Comparison of ENCODE assay signal across 27 cellular contexts in genomic region chr3:4823385-4823784, GRCh38.
A peak's percentile ranks its signal among the peaks of the same experiment; 100 is the strongest.
DNase-seq lines count a peak whose midpoint lies in the region; ATAC-seq, FAIRE-seq and TF ChIP-seq lines count a peak whose summit lies in the region.
"Had no signal": no experiment of that assay in that cellular context is flagged by ENCODE, and none has a peak within 500 bp of the region (broad histone marks: within the 10 kb centered on the region; RNA-seq: fewer than 3 reads in every experiment).

No MANE protein-coding gene starts in this region.

- H3K27me3 ChIP-seq in GM12878 (replicated peaks in 1 of 2; ENCODE audit: control insufficient read depth in 2 of 2, insufficient read depth in 2 of 2, low read length in 1 of 2): no peaks in the 10 kb centered on the region
- H3K27me3 ChIP-seq: BE2C, cardiac muscle cell, MG63, SJCRH30 had no signal

- SMC1A ChIA-PET in GM12878 (lab: Charles Lee; ENCODE audit: uncharacterized antibody, unreplicated experiment): interaction anchor here (0.5 to 5.9 kb wide), 4 partner anchors 26 to 154 kb away, joined by 3 to 48 read pairs (median 8); no protein-coding TSS in a partner anchor

- no peaks in the 10 kb centered on the region for H3K79me2 ChIP-seq in GM12878 (ENCODE audit: control insufficient read depth, insufficient read depth, low read length)

- H3K4me3 ChIP-seq in GM12878: no peak overlapping the region
- H3K4me3 ChIP-seq: A549, cardiac muscle cell, MG63, PC-9, SJCRH30 had no signal

- H3K9me3 ChIP-seq in KOPT-K1 (ENCODE audit: insufficient read depth, low read length, poor library complexity, severe bottlenecking) (no peaks in the 10 kb centered on the region), GM12878 (replicated peaks; ENCODE audit: control insufficient read depth, insufficient read depth, low read length) (no peaks in the 10 kb centered on the region; the same call in 2 of the 3 replicates)
- H3K9me3 ChIP-seq: BE2C, MG63, SJCRH30 had no signal

- FAIRE-seq in GM12878 (lab: Jason Lieb, UNC): no peak
- FAIRE-seq: A549, endothelial cell of umbilical vein, small intestine had no signal

- POLR2A ChIA-PET in activated CD4-positive, alpha-beta T cell treated with anti-CD3 and anti-CD28 coated beads, Interleukin-2, amount 10 ng/mL, durations not matched to agents 7 days and 5 days (lab: Charles Lee): no interaction called here
- POLR2A ChIA-PET in GM12878 (lab: Charles Lee) (interaction anchor here (0.6 kb wide), 1 partner anchor 263 kb away, joined by 3 read pairs; no protein-coding TSS in a partner anchor), MCF 10A (lab: Yijun Ruan, JAX) (no interaction called here)

- peaks cover 87% of the 10 kb centered on the region for H3K4me1 Mint-ChIP-seq in activated CD4-positive, alpha-beta T cell treated with anti-CD3 and anti-CD28 coated beads, Interleukin-2, amount 10 ng/mL, durations not matched to agents 7 days and 5 days
- peaks cover 90% of the 10 kb centered on the region for H3K4me1 Mint-ChIP-seq in stimulated activated effector memory CD8-positive, alpha-beta T cell treated with anti-CD3 and anti-CD28 coated beads, Interleukin-12 subunit alpha, Interleukin-12 subunit beta, amount 100 ng/mL, for 72 hours
- H3K4me1 Mint-ChIP-seq in MCF 10A (ENCODE audit: insufficient read depth, unreplicated experiment): peaks cover 51% of the 10 kb centered on the region

- no peaks in the 10 kb centered on the region for H3K27me3 Mint-ChIP-seq in activated CD4-positive, alpha-beta T cell treated with anti-CD3 and anti-CD28 coated beads, Interleukin-2, amount 10 ng/mL, durations not matched to agents 7 days and 5 days
- no peaks in the 10 kb centered on the region for H3K27me3 Mint-ChIP-seq in MCF 10A (ENCODE audit: insufficient read depth, unreplicated experiment)
- H3K27me3 Mint-ChIP-seq: memory B cell had no signal

- TSS peak; percentile 7 for BruUV-seq in GM12878 (replicated peaks; lab: Mats Ljungman, UMichigan)
- BruUV-seq in MCF 10A (replicated peaks; lab: Mats Ljungman, UMichigan): no TSS peak

- H3K27ac ChIP-seq in KOPT-K1 (ENCODE audit: low read depth, low read length, poor library complexity, severe bottlenecking): peak overlapping the region; percentile 82
- H3K27ac ChIP-seq in GM12878 (ENCODE audit: control insufficient read depth, insufficient read depth): no peak overlapping the region
- H3K27ac ChIP-seq: cardiac muscle cell, PC-9, SJCRH30, VCaP had no signal

- no peaks in the 10 kb centered on the region for H4K20me1 ChIP-seq in GM12878 (ENCODE audit: control insufficient read depth, insufficient read depth)

- no peak overlapping the region for H3K4me2 ChIP-seq in GM12878 (ENCODE audit: control insufficient read depth, insufficient read depth)

- no peak for ATAC-seq in GM12878
- no peak for ATAC-seq in stimulated activated effector memory CD8-positive, alpha-beta T cell treated with anti-CD3 and anti-CD28 coated beads, Interleukin-12 subunit alpha, Interleukin-12 subunit beta, amount 100 ng/mL, for 72 hours
- no peak for ATAC-seq in GM19452 (IDR thresholded peaks at IDR 0.05; ENCODE audit: unreplicated experiment)
- ATAC-seq: A549, left cardiac atrium had no signal

- WGBS in GM12878 (ENCODE audit: insufficient coverage, insufficient replicate concordance, low lambda C conversion rate, missing lambda C conversion rate): 85% methylated on average over 1 of the region's 1 CpG

- intact Hi-C loops in GM12878 (cut with micrococcal nuclease; ENCODE audit: unreplicated experiment) (no loop called here), MCF 10A (cut with micrococcal nuclease) (no loop called here)

- CTCF ChIA-PET in activated CD4-positive, alpha-beta T cell treated with anti-CD3 and anti-CD28 coated beads, Interleukin-2, amount 10 ng/mL, durations not matched to agents 7 days and 5 days (lab: Charles Lee): interaction anchor here (1.1 to 2.3 kb wide), 4 partner anchors 28 to 153 kb away, joined by 3 to 9 read pairs (median 5); no protein-coding TSS in a partner anchor
- CTCF ChIA-PET in GM12878 (lab: Yijun Ruan, JAX): no interaction called here
- CTCF ChIA-PET in MCF 10A (lab: Yijun Ruan, JAX): no interaction called here

- peaks cover 2% of the 10 kb centered on the region; the same call in 1 of the 2 replicates for H3K4me1 ChIP-seq in GM12878 (ENCODE audit: control insufficient read depth, insufficient read depth, low read length)
- H3K4me1 ChIP-seq: BE2C had no signal

- DNase-seq in activated CD4-positive, alpha-beta T cell treated with anti-CD3 and anti-CD28 coated beads, Interleukin-2, amount 10 ng/mL, durations not matched to agents 7 days and 5 days: no peak
- DNase-seq in activated CD4-positive, alpha-beta T cell treated with anti-CD3 and anti-CD28 coated beads, Interleukin-2, amount 50 U/mL, for 1 hour: no peak
- DNase-seq in GM12878 (ENCODE audit: low read depth, low spot score) (no peak), NCI-H146 treated with DMSO at 0.1 percent for 48 hours (lab: John Stamatoyannopoulos, UW; ENCODE audit: unreplicated experiment) (no peak), MCF 10A (ENCODE audit: unreplicated experiment) (no peak)
- no peak for DNase-seq in stimulated activated effector memory CD8-positive, alpha-beta T cell treated with anti-CD3 and anti-CD28 coated beads, Interleukin-12 subunit alpha, Interleukin-12 subunit beta, amount 100 ng/mL, for 72 hours (ENCODE audit: low spot score in 2 of 2)
- DNase-seq: BE2C; dermis blood vessel endothelial cell; EL; head of caudate nucleus; left cardiac atrium; MG63; NCI-H1436; NCI-H510A; occipital lobe; PC-9; SJCRH30; small intestine; stimulated activated naive CD4-positive, alpha-beta T cell; trophoblast cell had no signal

- no peak overlapping the region for H3K9ac ChIP-seq in GM12878 (ENCODE audit: control insufficient read depth, insufficient read depth, low read length)

- H3K9me3 Mint-ChIP-seq in activated CD4-positive, alpha-beta T cell treated with anti-CD3 and anti-CD28 coated beads, Interleukin-2, amount 10 ng/mL, durations not matched to agents 7 days and 5 days: no peaks in the 10 kb centered on the region
- H3K9me3 Mint-ChIP-seq in stimulated activated effector memory CD8-positive, alpha-beta T cell treated with anti-CD3 and anti-CD28 coated beads, Interleukin-12 subunit alpha, Interleukin-12 subunit beta, amount 100 ng/mL, for 72 hours: peaks cover 3% of the 10 kb centered on the region
- H3K9me3 Mint-ChIP-seq in MCF 10A (ENCODE audit: unreplicated experiment): peaks cover 7% of the 10 kb centered on the region
- H3K9me3 Mint-ChIP-seq: memory B cell had no signal

- no peak for TF ChIP-seq RAD21 in GM12878 (IDR thresholded peaks at IDR 0.05; ENCODE audit: insufficient read depth, low read depth, low read length)

- H2AFZ ChIP-seq in GM12878 (ENCODE audit: control insufficient read depth, low read depth, low read length): no peak overlapping the region
- H2AFZ ChIP-seq: PC-9 had no signal

- no peak for TF ChIP-seq EP300 in GM12878 (IDR thresholded peaks at IDR 0.05; ENCODE audit: borderline replicate concordance in 1 of 2, control insufficient read depth in 1 of 2, low read depth in 2 of 2, low read length in 2 of 2)

- TF ChIP-seq CTCF in GM12878 (IDR thresholded peaks at IDR 0.05 in 2 of 3, conservative IDR thresholded peaks at IDR 0.05 in 1 of 3; ENCODE audit: control insufficient read depth in 2 of 3, extremely low read depth in 1 of 3, insufficient read depth in 1 of 3, low read depth in 3 of 3, low read length in 3 of 3): no peak
- no peak for TF ChIP-seq CTCF in MCF 10A (IDR thresholded peaks at IDR 0.05; ENCODE audit: unreplicated experiment)

- H3K36me3 ChIP-seq in KOPT-K1 (ENCODE audit: insufficient read depth, low read length) (peaks cover 11% of the 10 kb centered on the region; the same call in 1 of the 2 replicates), GM12878 (ENCODE audit: control insufficient read depth in 2 of 2, insufficient read depth in 2 of 2, low read length in 1 of 2) (peaks cover 4 to 36% of the 10 kb centered on the region in 2 experiments; a peak in 3 of 4 replicates)
- H3K36me3 ChIP-seq: BE2C, cardiac muscle cell, MG63, SJCRH30 had no signal

- RAD21 ChIA-PET in GM12878 (lab: Charles Lee; ENCODE audit: unreplicated experiment): interaction anchor here (1.4 kb wide), 1 partner anchor 8 kb away, joined by 3 read pairs; no protein-coding TSS in a partner anchor

- no peak for TF ChIP-seq POLR2A in GM12878 (IDR thresholded peaks at IDR 0.05; ENCODE audit: low read depth, low read length)

- H3K4me3 Mint-ChIP-seq in activated CD4-positive, alpha-beta T cell treated with anti-CD3 and anti-CD28 coated beads, Interleukin-2, amount 10 ng/mL, durations not matched to agents 7 days and 5 days: peak overlapping the region; percentile 1
- peak overlapping the region; percentile 61 for H3K4me3 Mint-ChIP-seq in stimulated activated effector memory CD8-positive, alpha-beta T cell treated with anti-CD3 and anti-CD28 coated beads, Interleukin-12 subunit alpha, Interleukin-12 subunit beta, amount 100 ng/mL, for 72 hours
- no peak overlapping the region for H3K4me3 Mint-ChIP-seq in MCF 10A (ENCODE audit: unreplicated experiment)
- H3K4me3 Mint-ChIP-seq: memory B cell had no signal

- H3K36me3 Mint-ChIP-seq in activated CD4-positive, alpha-beta T cell treated with anti-CD3 and anti-CD28 coated beads, Interleukin-2, amount 10 ng/mL, durations not matched to agents 7 days and 5 days (ENCODE audit: low read depth): peaks cover 75% of the 10 kb centered on the region
- H3K36me3 Mint-ChIP-seq in stimulated activated effector memory CD8-positive, alpha-beta T cell treated with anti-CD3 and anti-CD28 coated beads, Interleukin-12 subunit alpha, Interleukin-12 subunit beta, amount 100 ng/mL, for 72 hours: peaks cover 91% of the 10 kb centered on the region
- no peaks in the 10 kb centered on the region for H3K36me3 Mint-ChIP-seq in MCF 10A (ENCODE audit: insufficient read depth, unreplicated experiment)

- H3K27ac Mint-ChIP-seq in activated CD4-positive, alpha-beta T cell treated with anti-CD3 and anti-CD28 coated beads, Interleukin-2, amount 10 ng/mL, durations not matched to agents 7 days and 5 days: peak overlapping the region; percentile 47
- peak overlapping the region; percentile 98 for H3K27ac Mint-ChIP-seq in stimulated activated effector memory CD8-positive, alpha-beta T cell treated with anti-CD3 and anti-CD28 coated beads, Interleukin-12 subunit alpha, Interleukin-12 subunit beta, amount 100 ng/mL, for 72 hours
- H3K27ac Mint-ChIP-seq in MCF 10A (ENCODE audit: low read depth, unreplicated experiment): no peak overlapping the region
- H3K27ac Mint-ChIP-seq: memory B cell had no signal

- in situ Hi-C loops in GM12878 (cut with MboI): no loop called here

TF ChIP-seq in GM12878, 131 proteins besides CTCF, POLR2A, EP300 and RAD21 (continues in another document):
- no peak for TF ChIP-seq SRF (IDR thresholded peaks at IDR 0.05; ENCODE audit: low read depth in 2 of 2, low read length in 2 of 2)
